In genomic region chr1:59029768-59030167, GRCh38 we compare ENCODE assay signal across 21 cellular contexts.
DNase-seq lines count a peak whose midpoint lies in the region; ATAC-seq, FAIRE-seq and TF ChIP-seq lines count a peak whose summit lies in the region.
"Had no signal": no experiment of that assay in that cellular context is flagged by ENCODE, and none has a peak within 500 bp of the region (broad histone marks: within the 10 kb centered on the region; RNA-seq: fewer than 3 reads in every experiment).

No MANE protein-coding gene starts in this region.

- H3K4me1 Mint-ChIP-seq in naive thymus-derived CD8-positive, alpha-beta T cell, result peaks cover 0 to 12% (median under 1%) of the 10 kb centered on the region in 4 donors
- H3K4me1 Mint-ChIP-seq in activated CD8-positive, alpha-beta memory T cell treated with anti-CD3 and anti-CD28 coated beads, Interleukin-2, amount 10 ng/mL, durations not matched to agents 7 days and 5 days, result peaks cover 22% of the 10 kb centered on the region
- H3K4me1 Mint-ChIP-seq: CD8-positive, alpha-beta memory T cell; H9 had no signal

- H3K9ac ChIP-seq in IMR-90 (ENCODE audit: low read depth, low read length), result no peak overlapping the region

- DNase-seq in Caki2 (ENCODE audit: low read depth) (peak; percentile 54), IMR-90 (no peak), bronchial epithelial cell (ENCODE audit: low read depth) (peak; percentile 46), left colon (no peak), left lobe of liver (ENCODE audit: low spot score) (no peak)
- DNase-seq in naive thymus-derived CD8-positive, alpha-beta T cell, result no peak
- DNase-seq in stimulated activated CD4-positive, alpha-beta T cell treated with anti-CD3 and anti-CD28 coated beads, Interleukin-12 subunit alpha, Interleukin-12 subunit beta, amount 100 ng/mL, for 4 hours, result no peak
- DNase-seq in activated CD8-positive, alpha-beta memory T cell treated with anti-CD3 and anti-CD28 coated beads, Interleukin-2, amount 10 ng/mL, durations not matched to agents 7 days and 5 days, result no peak
- DNase-seq: activated CD8-positive, alpha-beta memory T cell treated with anti-CD3 and anti-CD28 coated beads, Interleukin-2, amount 50 U/mL, for 4 hours; CD8-positive, alpha-beta memory T cell; effector memory CD8-positive, alpha-beta T cell; H9; left cardiac atrium; NCI-H1092 treated with DMSO at 0.1 percent for 48 hours; NCI-H2107; stimulated activated CD4-positive, alpha-beta T cell treated with anti-CD3 and anti-CD28 coated beads, Interleukin-2, amount 100 ng/mL, for 48 hours; T1000 had no signal

- 0 out of 2 replicates have a peak, but pooled peaks have one; percentile 31 for ATAC-seq in IMR-90 (ENCODE audit: low read depth)
- ATAC-seq in left colon, result peak; percentile 61
- no peak for ATAC-seq in naive thymus-derived CD8-positive, alpha-beta T cell
- no peak for ATAC-seq in activated CD8-positive, alpha-beta memory T cell treated with anti-CD3 and anti-CD28 coated beads, Interleukin-2, amount 10 ng/mL, durations not matched to agents 7 days and 5 days
- ATAC-seq in left lobe of liver, result no peak
- ATAC-seq: activated CD4-positive, CD25-positive, alpha-beta regulatory T cell treated with anti-CD3 and anti-CD28 coated beads, Interleukin-2, amount 50 U/mL, for 24 hours; effector memory CD8-positive, alpha-beta T cell; sciatic nerve had no signal

- H3K36me3 ChIP-seq in IMR-90 (ENCODE audit: control insufficient read depth, insufficient read depth, low read length), result no peaks in the 10 kb centered on the region
- no peaks in the 10 kb centered on the region for H3K36me3 ChIP-seq in bronchial epithelial cell (ENCODE audit: control insufficient read depth, insufficient read depth, low read length)
- H3K36me3 ChIP-seq: vagina had no signal

- no peak overlapping the region for H4K91ac ChIP-seq in IMR-90 (ENCODE audit: insufficient read depth, low read depth, low read length)

- 0 out of 3 replicates have a peak overlapping the region, but pooled peaks have one; percentile 49 for H2BK15ac ChIP-seq in IMR-90 (ENCODE audit: low read depth, low read length)

- H2AK5ac ChIP-seq in IMR-90 (ENCODE audit: low read depth, low read length), result peak overlapping the region; percentile 29

- H2BK20ac ChIP-seq in IMR-90 (ENCODE audit: low read depth, low read length), result no peak overlapping the region

- no peak for FAIRE-seq in bronchial epithelial cell (lab: Jason Lieb, UNC)

- intact Hi-C loops in IMR-90 (cut with micrococcal nuclease) (loop anchor here (5.0 kb wide), 1 partner anchor 127 kb away; no protein-coding TSS in a partner anchor), left colon (cut with DNase I, micrococcal nuclease) (no loop called here)

- no peaks in the 10 kb centered on the region for H3K9me3 ChIP-seq in IMR-90 (ENCODE audit: control insufficient read depth, insufficient read depth, low read length)
- H3K9me3 ChIP-seq: vagina had no signal

- POLR2A ChIA-PET in IMR-90 (lab: Charles Lee; ENCODE audit: unreplicated experiment), result interaction anchor here (1.0 kb wide), 1 partner anchor 246 kb away, joined by 3 read pairs; the partner anchor contains the start of gene JUN
- POLR2A ChIA-PET in naive thymus-derived CD8-positive, alpha-beta T cell (lab: Charles Lee), result no interaction called here

- H2AFZ ChIP-seq in IMR-90 (replicated peaks; ENCODE audit: low read length, poor library complexity), result no peak overlapping the region

- TF ChIP-seq CTCF in IMR-90 (conservative IDR thresholded peaks at IDR 0.05; ENCODE audit: low read depth, low read length) (no peak), bronchial epithelial cell (IDR thresholded peaks at IDR 0.05; ENCODE audit: insufficient read depth, low read length, severe bottlenecking) (no peak)

- H3K27me3 Mint-ChIP-seq in naive thymus-derived CD8-positive, alpha-beta T cell, result peaks cover 0 to 3% (median 0%) of the 10 kb centered on the region in 5 donors
- H3K27me3 Mint-ChIP-seq in activated CD8-positive, alpha-beta memory T cell treated with anti-CD3 and anti-CD28 coated beads, Interleukin-2, amount 10 ng/mL, durations not matched to agents 7 days and 5 days, result no peaks in the 10 kb centered on the region
- H3K27me3 Mint-ChIP-seq: effector memory CD8-positive, alpha-beta T cell had no signal

- in situ Hi-C loops in Caki2 (cut with HindIII; ENCODE audit: low pct_unique_long_range_greater_than_20kb, low sequenced_read_pairs), result no loop called here
- in situ Hi-C loops in IMR-90 (cut with MboI; ENCODE audit: low sequenced_read_pairs), result no loop called here

- 60% methylated on average over 1 of the region's 1 CpG; no CpG with 5 or more reads in 1 of the 2 experiments for WGBS in IMR-90 (ENCODE audit: extremely low coverage in 2 of 2, insufficient read length in 1 of 2), 2 experiments

- H3K4me1 ChIP-seq in IMR-90 (ENCODE audit: control insufficient read depth, insufficient read depth, low read length), result peaks cover 14% of the 10 kb centered on the region

- no peak overlapping the region for H3K23ac ChIP-seq in IMR-90 (ENCODE audit: low read depth, low read length)

- H3K4me2 ChIP-seq in IMR-90 (ENCODE audit: low read depth, low read length), result no peak overlapping the region

- H3K4me3 ChIP-seq in IMR-90 (ENCODE audit: insufficient read depth, low read depth, low read length) (no peak overlapping the region), bronchial epithelial cell (ENCODE audit: low read depth, low read length) (no peak overlapping the region)
- H3K4me3 ChIP-seq: SK-N-MC, vagina had no signal

- no peak overlapping the region for H3K27ac Mint-ChIP-seq in naive thymus-derived CD8-positive, alpha-beta T cell
- H3K27ac Mint-ChIP-seq in activated CD8-positive, alpha-beta memory T cell treated with anti-CD3 and anti-CD28 coated beads, Interleukin-2, amount 10 ng/mL, durations not matched to agents 7 days and 5 days, result no peak overlapping the region
- H3K27ac Mint-ChIP-seq: CD8-positive, alpha-beta memory T cell; effector memory CD8-positive, alpha-beta T cell; H9 had no signal

- no TSS peak for BruUV-seq in IMR-90 (replicated peaks; lab: Mats Ljungman, UMichigan)

- no peaks in the 10 kb centered on the region for H3K36me3 Mint-ChIP-seq in naive thymus-derived CD8-positive, alpha-beta T cell
- H3K36me3 Mint-ChIP-seq in activated CD8-positive, alpha-beta memory T cell treated with anti-CD3 and anti-CD28 coated beads, Interleukin-2, amount 10 ng/mL, durations not matched to agents 7 days and 5 days, result peaks cover 4% of the 10 kb centered on the region

- no peak overlapping the region for H3K27ac ChIP-seq in IMR-90 (ENCODE audit: insufficient read depth, low read length)
- H3K27ac ChIP-seq: SK-N-MC, vagina had no signal

- H3K18ac ChIP-seq in IMR-90 (ENCODE audit: low read depth, low read length), result no peak overlapping the region

- CTCF ChIA-PET in IMR-90 (lab: Yijun Ruan, JAX), result no interaction called here
- CTCF ChIA-PET in activated CD8-positive, alpha-beta memory T cell treated with anti-CD3 and anti-CD28 coated beads, Interleukin-2, amount 10 ng/mL, durations not matched to agents 7 days and 5 days (lab: Charles Lee), result interaction anchor here (0.7 kb wide), 1 partner anchor 69 kb away, joined by 4 read pairs; no protein-coding TSS in a partner anchor

- H3K9me3 Mint-ChIP-seq in naive thymus-derived CD8-positive, alpha-beta T cell, result no peaks in the 10 kb centered on the region
- no peaks in the 10 kb centered on the region for H3K9me3 Mint-ChIP-seq in activated CD8-positive, alpha-beta memory T cell treated with anti-CD3 and anti-CD28 coated beads, Interleukin-2, amount 10 ng/mL, durations not matched to agents 7 days and 5 days (ENCODE audit: low read depth)
- H3K9me3 Mint-ChIP-seq: CD8-positive, alpha-beta memory T cell; effector memory CD8-positive, alpha-beta T cell; H9 had no signal

- no peak for TF ChIP-seq POLR2A in IMR-90 (IDR thresholded peaks at IDR 0.05; ENCODE audit: low read depth, low read length)

- H3K9me1 ChIP-seq in IMR-90 (ENCODE audit: insufficient read depth, low read length), result peaks cover 15% of the 10 kb centered on the region; the same call in 1 of the 2 replicates

- no peak overlapping the region for H4K5ac ChIP-seq in IMR-90 (ENCODE audit: low read depth, low read length)

- no peaks in the 10 kb centered on the region for H4K20me1 ChIP-seq in IMR-90 (ENCODE audit: insufficient read depth, low read length)

- H3K4me3 Mint-ChIP-seq in naive thymus-derived CD8-positive, alpha-beta T cell, result no peak overlapping the region
- H3K4me3 Mint-ChIP-seq in activated CD8-positive, alpha-beta memory T cell treated with anti-CD3 and anti-CD28 coated beads, Interleukin-2, amount 10 ng/mL, durations not matched to agents 7 days and 5 days, result no peak overlapping the region
- H3K4me3 Mint-ChIP-seq: CD8-positive, alpha-beta memory T cell; effector memory CD8-positive, alpha-beta T cell; H9 had no signal

- no peaks in the 10 kb centered on the region for H3K27me3 ChIP-seq in IMR-90 (ENCODE audit: control insufficient read depth, insufficient read depth, low read length)
- no peaks in the 10 kb centered on the region for H3K27me3 ChIP-seq in bronchial epithelial cell (ENCODE audit: control insufficient read depth, insufficient read depth, low read length)
- H3K27me3 ChIP-seq: vagina had no signal

- H3K4ac ChIP-seq in IMR-90 (ENCODE audit: low read depth, low read length), result 0 out of 2 replicates have a peak overlapping the region, but pooled peaks have one; percentile 8

- H3K56ac ChIP-seq in IMR-90 (ENCODE audit: extremely low read depth, insufficient read depth, low read length), result no peak overlapping the region

- H2BK120ac ChIP-seq in IMR-90 (ENCODE audit: low read depth, low read length), result peak overlapping the region; percentile 5; the same call in 1 of the 2 replicates

- dilution Hi-C loops in IMR-90 (cut with HindIII; ENCODE audit: low sequenced_read_pairs, unreplicated experiment), result no loop called here

- H4K8ac ChIP-seq in IMR-90 (ENCODE audit: low read depth in 2 of 2, low read length in 2 of 2), result 0 out of 4 replicates have a peak overlapping the region, but pooled peaks of 1 of the 2 experiments have one; percentile 4

- TF ChIP-seq RAD21 in IMR-90 (IDR thresholded peaks at IDR 0.05; ENCODE audit: low read length), result no peak

- H3K14ac ChIP-seq in IMR-90 (replicated peaks; ENCODE audit: low read depth, low read length), result peak overlapping the region; percentile 10; the same call in 1 of the 2 replicates

- H3K79me1 ChIP-seq in IMR-90 (ENCODE audit: low read depth in 1 of 2, low read length in 2 of 2), result no peaks in the 10 kb centered on the region

- no peak overlapping the region for H2BK5ac ChIP-seq in IMR-90 (ENCODE audit: low read depth, low read length, poor library complexity, severe bottlenecking)

- H2AK9ac ChIP-seq in IMR-90 (replicated peaks; ENCODE audit: low read depth, low read length, poor library complexity), result no peak overlapping the region

TF ChIP-seq in IMR-90, 13 proteins besides CTCF, POLR2A, EP300 and RAD21 (continues in another document):
- TF ChIP-seq CHD1 (IDR thresholded peaks at IDR 0.05; ENCODE audit: low read depth, low read length), result no peak
- no peak for TF ChIP-seq MAFK (IDR thresholded peaks at IDR 0.05; ENCODE audit: low read depth, low read length)
- no peak for TF ChIP-seq MXI1 (IDR thresholded peaks at IDR 0.05; ENCODE audit: borderline replicate concordance, low read depth, low read length)
- no peak for TF ChIP-seq NFE2L2 (IDR thresholded peaks at IDR 0.05; ENCODE audit: low read depth, low read length)
- TF ChIP-seq FOS (IDR thresholded peaks at IDR 0.05; ENCODE audit: low read depth, low read length), result no peak

Comparison
In these comparisons a context has a peak if more than half of its experiments do, and no peak if none do; other contexts are left out.
1. DNase-seq: peak in Caki2 (single experiment) and bronchial epithelial cell (single experiment); none in IMR-90 (single experiment), left colon (0 of 2), naive thymus-derived CD8-positive, alpha-beta T cell (0 of 10), stimulated activated CD4-positive, alpha-beta T cell treated with anti-CD3 and anti-CD28 coated beads, Interleukin-12 subunit alpha, Interleukin-12 subunit beta, amount 100 ng/mL, for 4 hours (single experiment), activated CD8-positive, alpha-beta memory T cell treated with anti-CD3 and anti-CD28 coated beads, Interleukin-2, amount 10 ng/mL, durations not matched to agents 7 days and 5 days (single experiment) and left lobe of liver (single experiment).
2. ATAC-seq: peak in IMR-90 (single experiment) and left colon (single experiment); none in naive thymus-derived CD8-positive, alpha-beta T cell (0 of 2), activated CD8-positive, alpha-beta memory T cell treated with anti-CD3 and anti-CD28 coated beads, Interleukin-2, amount 10 ng/mL, durations not matched to agents 7 days and 5 days (single experiment) and left lobe of liver (single experiment).